ENCODE assay signal across 8 cellular contexts in the genomic region with DNA sequence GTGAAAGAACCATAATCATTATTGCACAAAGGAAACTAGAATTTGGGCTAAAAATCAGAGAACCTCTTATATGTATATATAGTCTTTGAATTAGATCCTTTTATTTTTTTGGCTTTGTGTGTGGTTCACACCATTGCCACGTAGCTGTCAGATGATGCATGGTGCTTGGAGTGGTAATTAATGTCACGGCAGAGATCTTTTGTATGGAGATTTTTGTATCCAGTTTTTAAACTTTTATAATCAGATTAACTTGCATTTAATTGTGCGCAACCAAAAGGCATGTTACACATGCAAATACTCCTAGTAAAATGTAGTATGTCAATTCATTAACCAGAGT. TPM values are rescaled to one million over a fixed set of nuclear protein-coding genes. Genes with fewer than 3 reads are reported as not detected.
DNase-seq lines count a peak whose midpoint lies in the region; ATAC-seq and TF ChIP-seq lines count a peak whose summit lies in the region.

No MANE protein-coding gene starts in this region.

- no peak for TF ChIP-seq CTCF in RWPE2 (IDR thresholded peaks at IDR 0.05; ENCODE audit: poor library complexity, severe bottlenecking)
- no peak for TF ChIP-seq CTCF in fibroblast of mammary gland (conservative IDR thresholded peaks at IDR 0.05; ENCODE audit: control insufficient read depth, insufficient read depth, low read depth, low read length)
- no peak for TF ChIP-seq CTCF in prostate gland (IDR thresholded peaks at IDR 0.05)

- peak overlapping the region; percentile 85 for H3K4me3 ChIP-seq in RWPE2 (ENCODE audit: severe bottlenecking)
- peak overlapping the region; percentile 85 for H3K4me3 ChIP-seq in fibroblast of mammary gland (ENCODE audit: control insufficient read depth, low read depth, low read length)
- peak overlapping the region; percentile 71 to 88 for H3K4me3 ChIP-seq in prostate gland

- H3K27me3 ChIP-seq in RWPE2 (ENCODE audit: insufficient read depth, poor library complexity, severe bottlenecking) (no peaks in the 10 kb centered on the region), prostate gland (replicated peaks; ENCODE audit: insufficient read depth) (no peaks in the 10 kb centered on the region)

- H3K27ac ChIP-seq in RWPE2 (ENCODE audit: poor library complexity, severe bottlenecking) (peak overlapping the region; percentile 50), prostate gland (peak overlapping the region in 1 of 2 donors; percentile 87)

- WGBS in prostate gland: 20% methylated on average over 3 of the region's 3 CpGs

- H3K9me3 ChIP-seq in RWPE2 (ENCODE audit: severe bottlenecking): no peaks in the 10 kb centered on the region
- H3K9me3 ChIP-seq in prostate gland: no peaks in the 10 kb centered on the region

- no peak for TF ChIP-seq POLR2A in prostate gland (IDR thresholded peaks at IDR 0.05)

- no peak for ATAC-seq in RWPE2 (ENCODE audit: low read depth)
- ATAC-seq in HG02571 (IDR thresholded peaks at IDR 0.05; ENCODE audit: unreplicated experiment): no peak

- intact Hi-C loops in prostate gland (cut with DNase I): no loop called here

- DNase-seq in NCI-H82 (lab: John Stamatoyannopoulos, UW): peak; percentile 54
- DNase-seq in NCI-H82 treated with DMSO at 0.1 percent for 48 hours (lab: John Stamatoyannopoulos, UW; ENCODE audit: unreplicated experiment): no peak
- no peak for DNase-seq in RWPE2 (ENCODE audit: low spot score)
- DNase-seq in fibroblast of mammary gland (ENCODE audit: low read depth): peak; percentile 33
- DNase-seq in prostate gland (ENCODE audit: low spot score): no peak
- no peak for DNase-seq in COR-L47 (lab: John Stamatoyannopoulos, UW)
- DNase-seq in cortex of kidney (lab: John Stamatoyannopoulos, UW): no peak

- H3K4me1 ChIP-seq in RWPE2 (ENCODE audit: insufficient read depth, poor library complexity, severe bottlenecking) (peaks cover 16% of the 10 kb centered on the region), prostate gland (replicated peaks) (peaks cover 6% of the 10 kb centered on the region)

- H3K36me3 ChIP-seq in RWPE2 (ENCODE audit: low read depth): peaks cover 45% of the 10 kb centered on the region
- H3K36me3 ChIP-seq in prostate gland: no peaks in the 10 kb centered on the region

RNA-seq across cellular contexts. Expression of a gene that starts 0.8 kb away (rescaled TPM):
- total RNA-seq in prostate gland: 10 to 100 TPM; 36.3 to 40.1 TPM

RNA-seq across cellular contexts. Expression of a gene that starts 19.1 kb away (rescaled TPM):
- total RNA-seq in prostate gland: 1 to 10 TPM in 1 of 2 donors, not detected in 1; 3.2 TPM

RNA-seq across cellular contexts. Expression of a gene that starts 54.9 kb away (rescaled TPM):
- not detected for total RNA-seq in prostate gland

Comparison
In these comparisons a context has a peak if more than half of its experiments do, and no peak if none do; other contexts are left out.
1. DNase-seq: peak in NCI-H82 (single experiment) and fibroblast of mammary gland (single experiment); none in NCI-H82 treated with DMSO at 0.1 percent for 48 hours (single experiment), RWPE2 (single experiment), prostate gland (single experiment), COR-L47 (single experiment) and cortex of kidney (single experiment).
2. Peak in every context shown above with its lines, with median percentiles within 50 percentile points of each other: H3K4me3 ChIP-seq.